Comparison of ENCODE assay signal across 2 cellular contexts in the genomic region with DNA sequence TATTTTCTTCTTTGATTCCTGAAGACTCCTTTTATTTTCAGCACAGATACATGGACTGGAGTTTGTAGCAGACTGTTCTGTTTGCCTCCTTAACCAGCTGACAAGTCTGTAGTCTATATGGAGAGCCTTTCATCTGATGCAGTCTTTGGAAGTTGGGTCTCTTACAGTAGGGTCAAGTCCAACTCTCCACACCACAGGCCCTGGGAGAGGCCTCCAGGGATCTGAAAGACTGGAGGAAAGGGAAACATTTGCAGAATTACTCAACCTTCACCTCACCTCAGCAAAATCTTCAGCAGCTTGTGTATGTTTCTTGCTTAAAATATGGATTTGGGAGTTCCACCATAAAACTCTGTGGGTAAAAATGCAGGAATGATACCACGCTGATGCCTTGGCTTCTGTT.
TF ChIP-seq lines count a peak whose summit lies in the region.

No MANE protein-coding gene starts in this region.

TF ChIP-seq in SK-N-SH, 30 proteins besides CTCF, POLR2A, EP300 and RAD21 (continued from another document):
- TF ChIP-seq POLR2AphosphoS5 (IDR thresholded peaks at IDR 0.05; ENCODE audit: low read depth, low read length) (no peak), TAF1 (IDR thresholded peaks at IDR 0.05; ENCODE audit: borderline replicate concordance, low read depth, low read length) (no peak), SIN3A (IDR thresholded peaks at IDR 0.05; ENCODE audit: borderline replicate concordance, low read depth, low read length) (no peak), MXI1 (IDR thresholded peaks at IDR 0.05; ENCODE audit: low read depth, low read length) (no peak)

TF ChIP-seq in SK-N-SH treated with all-trans-retinoic acid at 6 μM for 48 hours, 23 proteins besides CTCF, POLR2A, EP300 and RAD21 (continued from another document):
- TF ChIP-seq, protein P1, sequence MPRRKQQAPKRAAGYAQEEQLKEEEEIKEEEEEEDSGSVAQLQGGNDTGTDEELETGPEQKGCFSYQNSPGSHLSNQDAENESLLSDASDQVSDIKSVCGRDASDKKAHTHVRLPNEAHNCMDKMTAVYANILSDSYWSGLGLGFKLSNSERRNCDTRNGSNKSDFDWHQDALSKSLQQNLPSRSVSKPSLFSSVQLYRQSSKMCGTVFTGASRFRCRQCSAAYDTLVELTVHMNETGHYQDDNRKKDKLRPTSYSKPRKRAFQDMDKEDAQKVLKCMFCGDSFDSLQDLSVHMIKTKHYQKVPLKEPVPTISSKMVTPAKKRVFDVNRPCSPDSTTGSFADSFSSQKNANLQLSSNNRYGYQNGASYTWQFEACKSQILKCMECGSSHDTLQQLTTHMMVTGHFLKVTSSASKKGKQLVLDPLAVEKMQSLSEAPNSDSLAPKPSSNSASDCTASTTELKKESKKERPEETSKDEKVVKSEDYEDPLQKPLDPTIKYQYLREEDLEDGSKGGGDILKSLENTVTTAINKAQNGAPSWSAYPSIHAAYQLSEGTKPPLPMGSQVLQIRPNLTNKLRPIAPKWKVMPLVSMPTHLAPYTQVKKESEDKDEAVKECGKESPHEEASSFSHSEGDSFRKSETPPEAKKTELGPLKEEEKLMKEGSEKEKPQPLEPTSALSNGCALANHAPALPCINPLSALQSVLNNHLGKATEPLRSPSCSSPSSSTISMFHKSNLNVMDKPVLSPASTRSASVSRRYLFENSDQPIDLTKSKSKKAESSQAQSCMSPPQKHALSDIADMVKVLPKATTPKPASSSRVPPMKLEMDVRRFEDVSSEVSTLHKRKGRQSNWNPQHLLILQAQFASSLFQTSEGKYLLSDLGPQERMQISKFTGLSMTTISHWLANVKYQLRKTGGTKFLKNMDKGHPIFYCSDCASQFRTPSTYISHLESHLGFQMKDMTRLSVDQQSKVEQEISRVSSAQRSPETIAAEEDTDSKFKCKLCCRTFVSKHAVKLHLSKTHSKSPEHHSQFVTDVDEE (CRISPR knock-in tag; IDR thresholded peaks at IDR 0.05): no peak
- TF ChIP-seq TCF4 (CRISPR knock-in tag; IDR thresholded peaks at IDR 0.05; ENCODE audit: borderline replicate concordance) (no peak), ZFP3 (CRISPR knock-in tag; IDR thresholded peaks at IDR 0.05) (no peak), ZNF70 (CRISPR knock-in tag; IDR thresholded peaks at IDR 0.05) (no peak), ZNF565 (CRISPR knock-in tag; conservative IDR thresholded peaks at IDR 0.05; ENCODE audit: low read depth) (no peak), RARB (CRISPR knock-in tag; IDR thresholded peaks at IDR 0.05) (no peak), ARNTL (CRISPR knock-in tag; IDR thresholded peaks at IDR 0.05; ENCODE audit: borderline replicate concordance, low read depth) (no peak), TOX (CRISPR knock-in tag; IDR thresholded peaks at IDR 0.05; ENCODE audit: borderline replicate concordance) (no peak), GLIS3 (CRISPR knock-in tag; IDR thresholded peaks at IDR 0.05) (no peak), OSR1 (CRISPR knock-in tag; IDR thresholded peaks at IDR 0.05) (no peak), ESRRG (CRISPR knock-in tag; IDR thresholded peaks at IDR 0.05) (no peak)
- TF ChIP-seq, protein P2, sequence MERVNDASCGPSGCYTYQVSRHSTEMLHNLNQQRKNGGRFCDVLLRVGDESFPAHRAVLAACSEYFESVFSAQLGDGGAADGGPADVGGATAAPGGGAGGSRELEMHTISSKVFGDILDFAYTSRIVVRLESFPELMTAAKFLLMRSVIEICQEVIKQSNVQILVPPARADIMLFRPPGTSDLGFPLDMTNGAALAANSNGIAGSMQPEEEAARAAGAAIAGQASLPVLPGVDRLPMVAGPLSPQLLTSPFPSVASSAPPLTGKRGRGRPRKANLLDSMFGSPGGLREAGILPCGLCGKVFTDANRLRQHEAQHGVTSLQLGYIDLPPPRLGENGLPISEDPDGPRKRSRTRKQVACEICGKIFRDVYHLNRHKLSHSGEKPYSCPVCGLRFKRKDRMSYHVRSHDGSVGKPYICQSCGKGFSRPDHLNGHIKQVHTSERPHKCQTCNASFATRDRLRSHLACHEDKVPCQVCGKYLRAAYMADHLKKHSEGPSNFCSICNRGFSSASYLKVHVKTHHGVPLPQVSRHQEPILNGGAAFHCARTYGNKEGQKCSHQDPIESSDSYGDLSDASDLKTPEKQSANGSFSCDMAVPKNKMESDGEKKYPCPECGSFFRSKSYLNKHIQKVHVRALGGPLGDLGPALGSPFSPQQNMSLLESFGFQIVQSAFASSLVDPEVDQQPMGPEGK (CRISPR knock-in tag; IDR thresholded peaks at IDR 0.05; ENCODE audit: borderline replicate concordance): no peak
- TF ChIP-seq, protein P3, sequence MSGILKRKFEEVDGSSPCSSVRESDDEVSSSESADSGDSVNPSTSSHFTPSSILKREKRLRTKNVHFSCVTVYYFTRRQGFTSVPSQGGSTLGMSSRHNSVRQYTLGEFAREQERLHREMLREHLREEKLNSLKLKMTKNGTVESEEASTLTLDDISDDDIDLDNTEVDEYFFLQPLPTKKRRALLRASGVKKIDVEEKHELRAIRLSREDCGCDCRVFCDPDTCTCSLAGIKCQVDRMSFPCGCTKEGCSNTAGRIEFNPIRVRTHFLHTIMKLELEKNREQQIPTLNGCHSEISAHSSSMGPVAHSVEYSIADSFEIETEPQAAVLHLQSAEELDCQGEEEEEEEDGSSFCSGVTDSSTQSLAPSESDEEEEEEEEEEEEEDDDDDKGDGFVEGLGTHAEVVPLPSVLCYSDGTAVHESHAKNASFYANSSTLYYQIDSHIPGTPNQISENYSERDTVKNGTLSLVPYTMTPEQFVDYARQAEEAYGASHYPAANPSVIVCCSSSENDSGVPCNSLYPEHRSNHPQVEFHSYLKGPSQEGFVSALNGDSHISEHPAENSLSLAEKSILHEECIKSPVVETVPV (CRISPR knock-in tag; IDR thresholded peaks at IDR 0.05): no peak
